Comparison of ENCODE assay signal across 24 cellular contexts in the genomic region with DNA sequence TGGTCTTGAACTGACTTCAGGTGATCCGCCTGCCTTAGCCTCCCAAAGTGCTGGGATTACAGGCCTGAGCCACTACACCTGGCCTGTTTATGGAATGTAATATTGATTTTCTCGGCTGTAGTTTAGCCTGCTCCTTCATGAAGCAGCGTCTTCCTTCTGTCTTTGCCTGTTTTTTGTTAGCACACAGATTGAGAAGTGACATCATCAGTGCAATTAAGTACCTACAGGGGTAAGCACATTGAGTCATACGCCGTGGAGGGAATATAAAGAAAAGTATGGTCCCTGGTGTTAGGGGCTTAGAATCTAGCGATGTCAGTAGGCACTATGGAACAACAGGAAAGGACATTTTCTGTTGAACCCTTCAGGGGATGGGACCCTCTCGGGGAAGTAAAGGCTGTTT. TPM values are rescaled to one million over a fixed set of nuclear protein-coding genes. Genes with fewer than 3 reads are reported as not detected.
A peak's percentile ranks its signal among the peaks of the same experiment; 100 is the strongest.
DNase-seq lines count a peak whose midpoint lies in the region; ATAC-seq and TF ChIP-seq lines count a peak whose summit lies in the region.
"Had no signal": no experiment of that assay in that cellular context is flagged by ENCODE, and none has a peak within 500 bp of the region (broad histone marks: within the 10 kb centered on the region; RNA-seq: fewer than 3 reads in every experiment).

No MANE protein-coding gene starts in this region.

- no peak overlapping the region for H3K27ac ChIP-seq in A673 (ENCODE audit: low read depth, low read length, poor library complexity, severe bottlenecking)
- no peak overlapping the region for H3K27ac ChIP-seq in heart right ventricle
- H3K27ac ChIP-seq: epithelial cell of prostate, left lung, pancreas, uterus had no signal

- no peak overlapping the region for H3K4me3 ChIP-seq in A673 (ENCODE audit: low read depth, low read length, poor library complexity, severe bottlenecking)
- H3K4me3 ChIP-seq in heart right ventricle, result no peak overlapping the region
- H3K4me3 ChIP-seq: left lung, pancreas, uterus had no signal

- 88 to 95% methylated on average over 7 of the region's 7 CpGs for WGBS in heart right ventricle, 2 donors

- TF ChIP-seq CTCF in A673 (conservative IDR thresholded peaks at IDR 0.05; ENCODE audit: low read depth, low read length) (no peak), CD14-positive monocyte (IDR thresholded peaks at IDR 0.05) (no peak), heart right ventricle (IDR thresholded peaks at IDR 0.05) (no peak)
- no peak for TF ChIP-seq CTCF in activated CD8-positive, alpha-beta T cell treated with anti-CD3 and anti-CD28 coated beads for 36 hours (IDR thresholded peaks at IDR 0.05)

- CTCF ChIA-PET in A673 (lab: Charles Lee), result interaction anchor here (0.7 kb wide), 1 partner anchor 1078 kb away, joined by 4 read pairs; no protein-coding TSS in a partner anchor
- CTCF ChIA-PET in activated CD8-positive, alpha-beta T cell treated with anti-CD3 and anti-CD28 coated beads for 36 hours (lab: Charles Lee), result no interaction called here

- H3K9me3 Mint-ChIP-seq in CD14-positive monocyte (peaks cover 0 to 5% (median 0%) of the 10 kb centered on the region in 7 donors), naive B cell (no peaks in the 10 kb centered on the region)
- H3K9me3 Mint-ChIP-seq in activated CD8-positive, alpha-beta T cell treated with anti-CD3 and anti-CD28 coated beads for 36 hours, result no peaks in the 10 kb centered on the region
- H3K9me3 Mint-ChIP-seq: dendritic cell treated with granulocyte-macrophage colony-stimulating factor and Interleukin-4, amounts not matched to agents 40 ng/mL and 50 ng/mL, for 4 days; T-cell had no signal

- H3K27me3 Mint-ChIP-seq in CD14-positive monocyte (ENCODE audit: low read depth in 3 of 3) (peaks cover 0 to 4% (median 0%) of the 10 kb centered on the region in 3 donors), naive B cell (no peaks in the 10 kb centered on the region)
- H3K27me3 Mint-ChIP-seq in activated CD8-positive, alpha-beta T cell treated with anti-CD3 and anti-CD28 coated beads for 36 hours, result no peaks in the 10 kb centered on the region
- H3K27me3 Mint-ChIP-seq: dendritic cell treated with granulocyte-macrophage colony-stimulating factor and Interleukin-4, amounts not matched to agents 40 ng/mL and 50 ng/mL, for 4 days; T-cell had no signal

- H3K36me3 Mint-ChIP-seq in CD14-positive monocyte (peaks cover 52 to 70% of the 10 kb centered on the region in 2 donors), naive B cell (peaks cover 8 to 11% of the 10 kb centered on the region in 2 donors)
- peaks cover 60% of the 10 kb centered on the region for H3K36me3 Mint-ChIP-seq in activated CD8-positive, alpha-beta T cell treated with anti-CD3 and anti-CD28 coated beads for 36 hours (ENCODE audit: low read depth)

- H3K27me3 ChIP-seq in A673 (replicated peaks; ENCODE audit: insufficient read depth, low read depth, low read length, poor library complexity), result no peaks in the 10 kb centered on the region
- no peaks in the 10 kb centered on the region for H3K27me3 ChIP-seq in heart right ventricle
- H3K27me3 ChIP-seq: left lung, pancreas, uterus had no signal

- peaks cover 31% of the 10 kb centered on the region for H3K4me1 Mint-ChIP-seq in CD14-positive monocyte
- peaks cover 52% of the 10 kb centered on the region for H3K4me1 Mint-ChIP-seq in activated CD8-positive, alpha-beta T cell treated with anti-CD3 and anti-CD28 coated beads for 36 hours (ENCODE audit: low read depth)
- H3K4me1 Mint-ChIP-seq in naive B cell, result peaks cover 24 to 57% (median 42%) of the 10 kb centered on the region in 3 donors

- DNase-seq in A673 (ENCODE audit: low spot score) (peak; percentile 34), CD14-positive monocyte (ENCODE audit: low spot score) (no peak), naive B cell (no peak), heart right ventricle (no peak), SK-N-DZ (ENCODE audit: low spot score) (no peak)
- no peak for DNase-seq in activated CD8-positive, alpha-beta T cell treated with anti-CD3 and anti-CD28 coated beads for 36 hours
- DNase-seq: activated CD4-positive, CD25-positive, alpha-beta regulatory T cell; AML-193; DMS 273 treated with DMSO at 0.1 percent for 48 hours; GDM1; Karpas-422; left lung; NCI-H1092 treated with DMSO at 0.1 percent for 48 hours; NCI-H526; pancreas; Right ventricle myocardium superior; stimulated activated CD4-positive, alpha-beta T cell treated with anti-CD3 and anti-CD28 coated beads, Interleukin-1b, Interleukin-23, amount 100 ng/mL, for 48 hours; substantia nigra; T-cell; uterus had no signal

- POLR2A ChIA-PET in A673 (lab: Charles Lee; ENCODE audit: low non-redundant PET), result no interaction called here
- POLR2A ChIA-PET in activated CD8-positive, alpha-beta T cell treated with anti-CD3 and anti-CD28 coated beads for 36 hours (lab: Charles Lee), result no interaction called here

- peaks cover 62% of the 10 kb centered on the region for H3K36me3 ChIP-seq in A673 (ENCODE audit: insufficient read depth, low read length, poor library complexity, severe bottlenecking)
- H3K36me3 ChIP-seq in heart right ventricle, result peaks cover 0 to 63% (median 40%) of the 10 kb centered on the region in 9 donors
- H3K36me3 ChIP-seq: uterus had no signal

- H3K9me3 ChIP-seq in A673 (ENCODE audit: low read depth, low read length, poor library complexity, severe bottlenecking) (no peaks in the 10 kb centered on the region), heart right ventricle (no peaks in the 10 kb centered on the region)
- H3K9me3 ChIP-seq: left lung, pancreas, uterus had no signal

- peak overlapping the region in 4 of 7 donors; percentile 13 to 51 (median 21) for H3K27ac Mint-ChIP-seq in CD14-positive monocyte
- H3K27ac Mint-ChIP-seq in activated CD8-positive, alpha-beta T cell treated with anti-CD3 and anti-CD28 coated beads for 36 hours, result peak overlapping the region; percentile 84
- H3K27ac Mint-ChIP-seq in naive B cell, result peak overlapping the region in 4 of 6 donors; percentile 6 to 84 (median 54)
- H3K27ac Mint-ChIP-seq: dendritic cell treated with granulocyte-macrophage colony-stimulating factor and Interleukin-4, amounts not matched to agents 40 ng/mL and 50 ng/mL, for 4 days; T-cell had no signal

- BruUV-seq in A673 (replicated peaks; lab: Mats Ljungman, UMichigan), result no TSS peak

- no peak overlapping the region for H3K4me3 Mint-ChIP-seq in CD14-positive monocyte
- H3K4me3 Mint-ChIP-seq in activated CD8-positive, alpha-beta T cell treated with anti-CD3 and anti-CD28 coated beads for 36 hours, result peak overlapping the region; percentile 17
- peak overlapping the region in 3 of 8 donors; percentile 7 to 70 (median 37) for H3K4me3 Mint-ChIP-seq in naive B cell
- H3K4me3 Mint-ChIP-seq: dendritic cell treated with granulocyte-macrophage colony-stimulating factor and Interleukin-4, amounts not matched to agents 40 ng/mL and 50 ng/mL, for 4 days had no signal

- no peak for ATAC-seq in activated CD8-positive, alpha-beta T cell treated with anti-CD3 and anti-CD28 coated beads for 36 hours
- ATAC-seq in naive B cell (ENCODE audit: low read depth in 2 of 2) (no peak), heart right ventricle (no peak), HG02571 (IDR thresholded peaks at IDR 0.05; ENCODE audit: unreplicated experiment) (no peak)
- ATAC-seq: HCT116, left lung, pancreas, T-cell had no signal

- intact Hi-C loops in A673 (cut with micrococcal nuclease; ENCODE audit: unreplicated experiment), result no loop called here
- intact Hi-C loops in CD14-positive monocyte (cut with micrococcal nuclease), result no loop called here
- intact Hi-C loops in activated CD8-positive, alpha-beta T cell treated with anti-CD3 and anti-CD28 coated beads for 36 hours (cut with micrococcal nuclease), result no loop called here
- intact Hi-C loops in heart right ventricle (cut with DNase I), result loop anchor here in 5 of 10 donors (5.0 to 10.0 kb wide), 4 partner anchors 53 to 155 kb away; partner anchors contain the start of gene SEC14L1 (in 2 of the 5)

- H3K4me1 ChIP-seq in A673 (ENCODE audit: insufficient read depth, low read length, poor library complexity, severe bottlenecking) (peaks cover 19% of the 10 kb centered on the region), heart right ventricle (peaks cover 11 to 57% (median 49%) of the 10 kb centered on the region in 9 donors)

RNA-seq across cellular contexts. Expression of gene SEC14L1, which starts 48.7 kb away (rescaled TPM):
- total RNA-seq in A673 (2021), result 78.6 and 82.8 TPM in 2 replicates
- 10 to 100 TPM; 34.1 to 43.2 TPM for polyA plus RNA-seq in CD14-positive monocyte
- 10 to 100 TPM; 79.7 to 91.6 TPM for total RNA-seq in activated CD8-positive, alpha-beta T cell treated with anti-CD3 and anti-CD28 coated beads for 36 hours
- polyA plus RNA-seq in naive B cell (ENCODE audit: low read depth in 6 of 6), result 10 to 100 TPM; 14.4 to 21.6 (median 17.4) TPM
- total RNA-seq in heart right ventricle, result 10 to 100 TPM; 38.7 to 88.8 (median 55.3) TPM
- 10 to 100 TPM; 36.1 to 42.3 TPM for polyA plus RNA-seq in heart right ventricle
- polyA plus RNA-seq in SK-N-DZ (2014; cell fraction: cytosol; rRNA removed), result 17.1 and 19.5 TPM in 2 replicates
- polyA plus RNA-seq in SK-N-DZ (2014; cell fraction: nucleus; rRNA removed), result 11.7 and 21.8 TPM in 2 replicates

Comparison
In these comparisons a context has a peak if more than half of its experiments do, and no peak if none do; other contexts are left out.
1. H3K27ac Mint-ChIP-seq: peak in every context shown above with its lines; median percentile 84 in activated CD8-positive, alpha-beta T cell treated with anti-CD3 and anti-CD28 coated beads for 36 hours; 54 in naive B cell; 21 in CD14-positive monocyte.